ENCODE assay signal across 1 cellular context in genomic region chr9:68704804-68705635, GRCh38.
TF ChIP-seq lines count a peak whose summit lies in the region.

Gene PIP5K1B (plus strand): TSS chr9:68705240. CDS start chr9:68822615, 117,375 bp downstream.

TF ChIP-seq in HepG2, 621 proteins besides CTCF, POLR2A, EP300 and RAD21 (continued from another document and continues in another):
- TF ChIP-seq IRX3 (CRISPR knock-in tag; IDR thresholded peaks at IDR 0.05; ENCODE audit: borderline replicate concordance, low read depth) (no peak), SP140L (CRISPR knock-in tag; IDR thresholded peaks at IDR 0.05; ENCODE audit: borderline replicate concordance) (no peak), SALL1 (CRISPR knock-in tag; IDR thresholded peaks at IDR 0.05) (peak; percentile 31; the same call in 1 of the 2 replicates), KDM4B (CRISPR knock-in tag; IDR thresholded peaks at IDR 0.05) (no peak), ZBTB7A (CRISPR knock-in tag; IDR thresholded peaks at IDR 0.05) (no peak), ZNF101 (CRISPR knock-in tag; IDR thresholded peaks at IDR 0.05; ENCODE audit: borderline replicate concordance, low read depth) (no peak), KMT2A (CRISPR knock-in tag; IDR thresholded peaks at IDR 0.05) (peak; percentile 87), SRF (IDR thresholded peaks at IDR 0.05; ENCODE audit: low read depth, low read length) (no peak), SIX1 (CRISPR knock-in tag; IDR thresholded peaks at IDR 0.05; ENCODE audit: borderline replicate concordance) (no peak), HBP1 (CRISPR knock-in tag; IDR thresholded peaks at IDR 0.05; ENCODE audit: low read depth) (no peak), HNF1A (IDR thresholded peaks at IDR 0.05; ENCODE audit: low read depth) (no peak), HNF1A (CRISPR knock-in tag; IDR thresholded peaks at IDR 0.05; ENCODE audit: borderline replicate concordance) (0 out of 2 replicates have a peak, but pooled peaks have one; percentile 46), ZNF709 (CRISPR knock-in tag; IDR thresholded peaks at IDR 0.05) (0 out of 2 replicates have a peak, but pooled peaks have one; percentile 32), ZNF331 (CRISPR knock-in tag; IDR thresholded peaks at IDR 0.05) (no peak; the same call in 1 of the 2 replicates), ZFP36L1 (CRISPR knock-in tag; IDR thresholded peaks at IDR 0.05) (no peak; the same call in 1 of the 2 replicates), ZBTB25 (CRISPR knock-in tag; IDR thresholded peaks at IDR 0.05) (no peak; the same call in 1 of the 2 replicates), ZNF577 (CRISPR knock-in tag; IDR thresholded peaks at IDR 0.05; ENCODE audit: borderline replicate concordance, low read depth) (no peak), KMT2B (CRISPR knock-in tag; IDR thresholded peaks at IDR 0.05) (peak; percentile 50; the same call in 1 of the 2 replicates), STAG1 (CRISPR knock-in tag; IDR thresholded peaks at IDR 0.05) (peak; percentile 47), FOXA3 (CRISPR knock-in tag; IDR thresholded peaks at IDR 0.05) (no peak), ZNF569 (CRISPR knock-in tag; IDR thresholded peaks at IDR 0.05; ENCODE audit: borderline replicate concordance) (no peak), REST (IDR thresholded peaks at IDR 0.05; ENCODE audit: borderline replicate concordance in 1 of 2, low read depth in 1 of 2, low read length in 2 of 2) (no peak), RARG (CRISPR knock-in tag; IDR thresholded peaks at IDR 0.05; ENCODE audit: low read depth) (no peak), RFX1 (IDR thresholded peaks at IDR 0.05) (no peak), ZNF441 (CRISPR knock-in tag; IDR thresholded peaks at IDR 0.05; ENCODE audit: borderline replicate concordance) (peak; percentile 51), ISL2 (CRISPR knock-in tag; IDR thresholded peaks at IDR 0.05) (peak; percentile 65; the same call in 1 of the 2 replicates), RORA (CRISPR knock-in tag; IDR thresholded peaks at IDR 0.05) (no peak), ZBTB26 (CRISPR knock-in tag; IDR thresholded peaks at IDR 0.05; ENCODE audit: borderline replicate concordance) (peak; percentile 69), ZFY (CRISPR knock-in tag; IDR thresholded peaks at IDR 0.05) (peak; percentile 73), SIX4 (CRISPR knock-in tag; IDR thresholded peaks at IDR 0.05) (no peak), HOXA7 (CRISPR knock-in tag; IDR thresholded peaks at IDR 0.05) (no peak), ZEB1 (IDR thresholded peaks at IDR 0.05; ENCODE audit: insufficient replicate concordance, low read depth) (peak; percentile 32), NFKB2 (CRISPR knock-in tag; IDR thresholded peaks at IDR 0.05; ENCODE audit: borderline replicate concordance) (peak; percentile 49; the same call in 1 of the 2 replicates), ZNF746 (CRISPR knock-in tag; IDR thresholded peaks at IDR 0.05) (peak; percentile 47; the same call in 1 of the 2 replicates)
- TF ChIP-seq, protein P1, sequence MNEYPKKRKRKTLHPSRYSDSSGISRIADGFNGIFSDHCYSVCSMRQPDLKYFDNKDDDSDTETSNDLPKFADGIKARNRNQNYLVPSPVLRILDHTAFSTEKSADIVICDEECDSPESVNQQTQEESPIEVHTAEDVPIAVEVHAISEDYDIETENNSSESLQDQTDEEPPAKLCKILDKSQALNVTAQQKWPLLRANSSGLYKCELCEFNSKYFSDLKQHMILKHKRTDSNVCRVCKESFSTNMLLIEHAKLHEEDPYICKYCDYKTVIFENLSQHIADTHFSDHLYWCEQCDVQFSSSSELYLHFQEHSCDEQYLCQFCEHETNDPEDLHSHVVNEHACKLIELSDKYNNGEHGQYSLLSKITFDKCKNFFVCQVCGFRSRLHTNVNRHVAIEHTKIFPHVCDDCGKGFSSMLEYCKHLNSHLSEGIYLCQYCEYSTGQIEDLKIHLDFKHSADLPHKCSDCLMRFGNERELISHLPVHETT (CRISPR knock-in tag; conservative IDR thresholded peaks at IDR 0.05): no peak
- TF ChIP-seq, protein P2, sequence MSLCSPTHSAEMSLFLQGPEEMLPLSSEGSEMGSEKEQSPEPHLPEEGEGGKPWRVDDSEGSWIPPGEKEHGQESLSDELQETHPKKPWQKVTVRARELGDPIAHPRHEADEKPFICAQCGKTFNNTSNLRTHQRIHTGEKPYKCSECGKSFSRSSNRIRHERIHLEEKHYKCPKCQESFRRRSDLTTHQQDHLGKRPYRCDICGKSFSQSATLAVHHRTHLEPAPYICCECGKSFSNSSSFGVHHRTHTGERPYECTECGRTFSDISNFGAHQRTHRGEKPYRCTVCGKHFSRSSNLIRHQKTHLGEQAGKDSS (CRISPR knock-in tag; IDR thresholded peaks at IDR 0.05; ENCODE audit: borderline replicate concordance, low read depth): peak; percentile 24; the same call in 1 of the 2 replicates
- TF ChIP-seq, protein P3, sequence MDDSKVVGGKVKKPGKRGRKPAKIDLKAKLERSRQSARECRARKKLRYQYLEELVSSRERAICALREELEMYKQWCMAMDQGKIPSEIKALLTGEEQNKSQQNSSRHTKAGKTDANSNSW (CRISPR knock-in tag; IDR thresholded peaks at IDR 0.05; ENCODE audit: borderline replicate concordance): no peak
